Comparison of ENCODE assay signal across 1 cellular context in genomic region chr10:73992899-73993788, GRCh38.
TF ChIP-seq lines count a peak whose summit lies in the region.

No MANE protein-coding gene starts in this region.

TF ChIP-seq in H1, 55 proteins besides CTCF, POLR2A, EP300 and RAD21:
- no peak for TF ChIP-seq TCF12 (IDR thresholded peaks at IDR 0.05; ENCODE audit: low read depth, low read length)
- TF ChIP-seq EZH2 (IDR thresholded peaks at IDR 0.05; ENCODE audit: low read depth, low read length, severe bottlenecking) = no peak
TF ChIP-seq in H1: peak in this region for 0.
